In the genomic region with DNA sequence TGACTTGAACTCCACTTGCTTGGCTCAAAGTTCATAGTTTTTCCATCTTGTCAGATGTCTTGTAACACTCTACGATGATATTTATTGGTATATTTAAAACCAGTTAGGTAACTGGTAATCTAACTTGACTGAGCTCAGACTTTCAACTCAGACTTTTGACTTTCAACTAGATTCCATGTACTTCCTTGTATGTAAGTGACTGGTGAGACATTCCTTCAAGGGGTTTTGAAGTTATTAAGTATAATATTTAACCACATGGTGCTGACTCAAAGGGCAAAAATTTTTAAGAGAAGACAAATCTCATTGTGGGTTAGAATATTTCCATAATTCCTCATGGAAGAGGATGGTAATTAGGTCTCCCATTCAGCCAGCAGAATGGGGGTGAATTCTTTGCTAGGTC, we compare ENCODE assay signal across 26 cellular contexts.
DNase-seq lines count a peak whose midpoint lies in the region; ATAC-seq and TF ChIP-seq lines count a peak whose summit lies in the region.
"Had no signal": no experiment of that assay in that cellular context is flagged by ENCODE, and none has a peak within 500 bp of the region (broad histone marks: within the 10 kb centered on the region; RNA-seq: fewer than 3 reads in every experiment).

No MANE protein-coding gene starts in this region.

- peak overlapping the region; percentile 29 for H3K4me3 Mint-ChIP-seq in Calu3 (ENCODE audit: low read depth, unreplicated experiment)
- H3K4me3 Mint-ChIP-seq: stimulated activated memory B cell treated with anti-CD40 and anti-IgM and Interleukin-4, amounts not matched to agents 10 μg/mL and 1 μg/mL and 100 μg/mL, for 72 hours; T-helper 17 cell had no signal

- TF ChIP-seq CTCF in Calu3 (IDR thresholded peaks at IDR 0.05; ENCODE audit: unreplicated experiment) (no peak), RWPE2 (IDR thresholded peaks at IDR 0.05; ENCODE audit: poor library complexity, severe bottlenecking) (no peak), retinal pigment epithelial cell (conservative IDR thresholded peaks at IDR 0.05; ENCODE audit: low read depth, low read length) (no peak)

- H3K23ac ChIP-seq in trophoblast cell (ENCODE audit: low read length): no peak overlapping the region

- H3K27ac ChIP-seq in RWPE2 (ENCODE audit: poor library complexity, severe bottlenecking) (peak overlapping the region; percentile 43), trophoblast cell (ENCODE audit: low read depth, low read length) (no peak overlapping the region)
- H3K27ac ChIP-seq: body of pancreas, C4-2B, esophagus squamous epithelium, GM23248, neutrophil, sigmoid colon, upper lobe of left lung had no signal

- no peak overlapping the region for H3K14ac ChIP-seq in trophoblast cell (ENCODE audit: low read length)

- BruUV-seq in Calu3 (replicated peaks; lab: Mats Ljungman, UMichigan): no TSS peak

- no peak overlapping the region for H2BK12ac ChIP-seq in trophoblast cell (ENCODE audit: low read length)

- H3K79me2 ChIP-seq in trophoblast cell (ENCODE audit: control insufficient read depth, insufficient read depth, low read length, poor library complexity): no peaks in the 10 kb centered on the region

- no peak overlapping the region for H2BK120ac ChIP-seq in trophoblast cell (ENCODE audit: insufficient read depth, low read length, poor library complexity)

- H2AFZ ChIP-seq in trophoblast cell (ENCODE audit: insufficient read depth, low read length, poor library complexity): no peak overlapping the region
- H2AFZ ChIP-seq: GM23248 had no signal

- peak overlapping the region; percentile 91 for H3K27ac Mint-ChIP-seq in Calu3 (ENCODE audit: unreplicated experiment)
- H3K27ac Mint-ChIP-seq: progenitor cell of endocrine pancreas; stimulated activated memory B cell treated with anti-CD40 and anti-IgM and Interleukin-4, amounts not matched to agents 10 μg/mL and 1 μg/mL and 100 μg/mL, for 72 hours; T-helper 17 cell had no signal

- ATAC-seq in RWPE2 (ENCODE audit: low read depth) (peak; percentile 67), HG03108 (IDR thresholded peaks at IDR 0.05; ENCODE audit: unreplicated experiment) (no peak)
- ATAC-seq: body of pancreas; stimulated activated memory B cell treated with anti-CD40 and anti-IgM and Interleukin-4, amounts not matched to agents 10 μg/mL and 1 μg/mL and 100 μg/mL, for 72 hours; T-helper 17 cell had no signal

- H3K9ac ChIP-seq in trophoblast cell (ENCODE audit: low read length): no peak overlapping the region
- H3K9ac ChIP-seq: GM23248 had no signal

- intact Hi-C loops in Calu3 (cut with micrococcal nuclease; ENCODE audit: unreplicated experiment): loop anchor here (5.0 kb wide), 1 partner anchor 591 kb away; no protein-coding TSS in a partner anchor
- intact Hi-C loops in posterior cingulate gyrus (cut with DNase I): no loop called here

- H4K12ac ChIP-seq in trophoblast cell (ENCODE audit: low read depth, low read length): no peak overlapping the region

- DNase-seq in Calu3: no peak
- DNase-seq in RWPE2 (ENCODE audit: low spot score): no peak
- DNase-seq in iris pigment epithelial cell (ENCODE audit: low read depth): peak; percentile 4
- DNase-seq in retinal pigment epithelial cell (ENCODE audit: low read depth): peak; percentile 91
- DNase-seq in posterior cingulate gyrus: no peak
- no peak for DNase-seq in activated CD4-positive, alpha-beta T cell treated with anti-CD3 and anti-CD28 coated beads for 48 hours
- DNase-seq in trophoblast cell: no peak
- DNase-seq: activated CD4-positive, CD25-positive, alpha-beta regulatory T cell; activated naive CD4-positive, alpha-beta T cell; body of pancreas; cerebellar nuclear complex; esophagus squamous epithelium; GM23248; hypothalamus; NCI-H1092 treated with DMSO at 0.1 percent for 48 hours; NCI-H187; sigmoid colon; stimulated activated CD4-positive, alpha-beta T cell treated with anti-CD3 and anti-CD28 coated beads, Interleukin-15, amount 100 ng/mL, for 24 hours; stimulated activated CD4-positive, alpha-beta T cell treated with anti-CD3 and anti-CD28 coated beads, Interleukin-4, amount 100 ng/mL, for 4 hours; T-helper 17 cell; upper lobe of left lung had no signal

- peaks cover 57% of the 10 kb centered on the region for H3K4me1 Mint-ChIP-seq in Calu3 (ENCODE audit: low read depth, unreplicated experiment)
- H3K4me1 Mint-ChIP-seq: stimulated activated memory B cell treated with anti-CD40 and anti-IgM and Interleukin-4, amounts not matched to agents 10 μg/mL and 1 μg/mL and 100 μg/mL, for 72 hours; T-helper 17 cell had no signal

- H3K9me3 ChIP-seq in RWPE2 (ENCODE audit: severe bottlenecking): peaks cover 2% of the 10 kb centered on the region
- H3K9me3 ChIP-seq in trophoblast cell (ENCODE audit: insufficient read depth, low read depth, low read length): no peaks in the 10 kb centered on the region
- H3K9me3 ChIP-seq: body of pancreas, esophagus squamous epithelium, neutrophil, sigmoid colon, upper lobe of left lung had no signal

- H3K79me1 ChIP-seq in trophoblast cell (ENCODE audit: low read length): no peaks in the 10 kb centered on the region

- H3K4me1 ChIP-seq in RWPE2 (ENCODE audit: insufficient read depth, poor library complexity, severe bottlenecking) (no peaks in the 10 kb centered on the region), trophoblast cell (ENCODE audit: control insufficient read depth in 1 of 2, insufficient read depth in 2 of 2, low read length in 2 of 2) (no peaks in the 10 kb centered on the region)
- H3K4me1 ChIP-seq: body of pancreas, upper lobe of left lung had no signal

- peaks cover 8% of the 10 kb centered on the region for H3K36me3 Mint-ChIP-seq in Calu3 (ENCODE audit: insufficient read depth, unreplicated experiment)
- H3K36me3 Mint-ChIP-seq: stimulated activated memory B cell treated with anti-CD40 and anti-IgM and Interleukin-4, amounts not matched to agents 10 μg/mL and 1 μg/mL and 100 μg/mL, for 72 hours had no signal

- H2BK5ac ChIP-seq in trophoblast cell (ENCODE audit: low read depth, low read length, poor library complexity): no peak overlapping the region

- H3K4me3 ChIP-seq in RWPE2 (ENCODE audit: severe bottlenecking): no peak overlapping the region
- H3K4me3 ChIP-seq in retinal pigment epithelial cell (ENCODE audit: low read length): no peak overlapping the region
- no peak overlapping the region for H3K4me3 ChIP-seq in trophoblast cell (ENCODE audit: low read depth, low read length)
- H3K4me3 ChIP-seq: body of pancreas, esophagus squamous epithelium, GM23248, sigmoid colon, upper lobe of left lung had no signal

- no peak overlapping the region for H4K8ac ChIP-seq in trophoblast cell (ENCODE audit: low read depth, low read length)

- H3K27me3 Mint-ChIP-seq in Calu3 (ENCODE audit: unreplicated experiment): no peaks in the 10 kb centered on the region
- H3K27me3 Mint-ChIP-seq: progenitor cell of endocrine pancreas; stimulated activated memory B cell treated with anti-CD40 and anti-IgM and Interleukin-4, amounts not matched to agents 10 μg/mL and 1 μg/mL and 100 μg/mL, for 72 hours; T-helper 17 cell had no signal

- no peaks in the 10 kb centered on the region for H3K27me3 ChIP-seq in RWPE2 (ENCODE audit: insufficient read depth, poor library complexity, severe bottlenecking)
- H3K27me3 ChIP-seq in trophoblast cell (ENCODE audit: insufficient read depth, low read length): no peaks in the 10 kb centered on the region
- H3K27me3 ChIP-seq: body of pancreas, neutrophil, sigmoid colon, upper lobe of left lung had no signal

- no peak overlapping the region for H2AK5ac ChIP-seq in trophoblast cell (ENCODE audit: low read length)

- H3K36me3 ChIP-seq in RWPE2 (ENCODE audit: low read depth): no peaks in the 10 kb centered on the region
- no peaks in the 10 kb centered on the region for H3K36me3 ChIP-seq in trophoblast cell (ENCODE audit: control insufficient read depth in 1 of 2, insufficient read depth in 2 of 2, low read length in 2 of 2)
- H3K36me3 ChIP-seq: esophagus squamous epithelium, neutrophil, sigmoid colon, upper lobe of left lung had no signal

- CTCF ChIA-PET in Calu3 (lab: Charles Lee): interaction anchor here (0.7 to 1.0 kb wide), 3 partner anchors 9 to 591 kb away, joined by 3 to 13 read pairs (median 5); no protein-coding TSS in a partner anchor

- no peak overlapping the region for H3K4me2 ChIP-seq in trophoblast cell (ENCODE audit: low read length)

- no peak overlapping the region for H3K4ac ChIP-seq in trophoblast cell (ENCODE audit: low read depth, low read length)

- no peak overlapping the region for H3K18ac ChIP-seq in trophoblast cell (ENCODE audit: low read length)

- WGBS in trophoblast cell (ENCODE audit: extremely low coverage, insufficient coverage, insufficient read length): no CpG with 5 or more reads among the region's 1 CpG

- peaks cover 9% of the 10 kb centered on the region for H3K9me3 Mint-ChIP-seq in Calu3 (ENCODE audit: low read depth, unreplicated experiment)

- H4K91ac ChIP-seq in trophoblast cell (ENCODE audit: low read depth, low read length): no peak overlapping the region

Comparison
In these comparisons a context has a peak if more than half of its experiments do, and no peak if none do; other contexts are left out.
1. DNase-seq: peak in iris pigment epithelial cell (single experiment) and retinal pigment epithelial cell (single experiment); none in Calu3 (single experiment), RWPE2 (single experiment), posterior cingulate gyrus (0 of 10), activated CD4-positive, alpha-beta T cell treated with anti-CD3 and anti-CD28 coated beads for 48 hours (single experiment) and trophoblast cell (0 of 2).